ENCODE assay signal across 16 cellular contexts in genomic region chr3:42747581-42747980, GRCh38. TPM values are rescaled to one million over a fixed set of nuclear protein-coding genes. Genes with fewer than 3 reads are reported as not detected.
DNase-seq lines count a peak whose midpoint lies in the region; ATAC-seq and TF ChIP-seq lines count a peak whose summit lies in the region.
"Had no signal": no experiment of that assay in that cellular context is flagged by ENCODE, and none has a peak within 500 bp of the region (broad histone marks: within the 10 kb centered on the region; RNA-seq: fewer than 3 reads in every experiment).

No MANE protein-coding gene starts in this region.

- CTCF ChIA-PET in activated CD4-positive, alpha-beta memory T cell treated with anti-CD3 and anti-CD28 coated beads for 36 hours (lab: Charles Lee): interaction anchor here (0.8 to 1.5 kb wide), 2 partner anchors 165 to 203 kb away, joined by 3 read pairs; no protein-coding TSS in a partner anchor

- H3K27ac Mint-ChIP-seq in activated CD4-positive, alpha-beta memory T cell treated with anti-CD3 and anti-CD28 coated beads for 36 hours: no peak overlapping the region
- no peak overlapping the region for H3K27ac Mint-ChIP-seq in chondrocyte (ENCODE audit: unreplicated experiment)
- H3K27ac Mint-ChIP-seq: stimulated activated naive B cell treated with anti-CD40 and anti-IgM and Interleukin-4, amounts not matched to agents 10 μg/mL and 1 μg/mL and 100 μg/mL, for 72 hours had no signal

- no peaks in the 10 kb centered on the region for H3K27me3 Mint-ChIP-seq in activated CD4-positive, alpha-beta memory T cell treated with anti-CD3 and anti-CD28 coated beads for 36 hours
- H3K27me3 Mint-ChIP-seq in chondrocyte (ENCODE audit: low read depth): no peaks in the 10 kb centered on the region
- H3K27me3 Mint-ChIP-seq: stimulated activated naive B cell treated with anti-CD40 and anti-IgM and Interleukin-4, amounts not matched to agents 10 μg/mL and 1 μg/mL and 100 μg/mL, for 72 hours had no signal

- H3K4me3 Mint-ChIP-seq in activated CD4-positive, alpha-beta memory T cell treated with anti-CD3 and anti-CD28 coated beads for 36 hours: no peak overlapping the region
- H3K4me3 Mint-ChIP-seq in chondrocyte (ENCODE audit: unreplicated experiment): no peak overlapping the region
- H3K4me3 Mint-ChIP-seq: stimulated activated naive B cell treated with anti-CD40 and anti-IgM and Interleukin-4, amounts not matched to agents 10 μg/mL and 1 μg/mL and 100 μg/mL, for 72 hours had no signal

- H3K9me3 Mint-ChIP-seq in activated CD4-positive, alpha-beta memory T cell treated with anti-CD3 and anti-CD28 coated beads for 36 hours: no peaks in the 10 kb centered on the region
- H3K9me3 Mint-ChIP-seq in chondrocyte (ENCODE audit: low read depth): no peaks in the 10 kb centered on the region
- H3K9me3 Mint-ChIP-seq: stimulated activated naive B cell treated with anti-CD40 and anti-IgM and Interleukin-4, amounts not matched to agents 10 μg/mL and 1 μg/mL and 100 μg/mL, for 72 hours had no signal

- POLR2A ChIA-PET in activated CD4-positive, alpha-beta memory T cell treated with anti-CD3 and anti-CD28 coated beads for 36 hours (lab: Charles Lee): no interaction called here

- H3K27ac ChIP-seq in substantia nigra (ENCODE audit: low read depth, low read length, poor library complexity, severe bottlenecking): peak overlapping the region; percentile 93
- H3K27ac ChIP-seq: A549 had no signal

- H3K4me1 Mint-ChIP-seq in activated CD4-positive, alpha-beta memory T cell treated with anti-CD3 and anti-CD28 coated beads for 36 hours (ENCODE audit: low read depth): peaks cover 29% of the 10 kb centered on the region
- H3K4me1 Mint-ChIP-seq in chondrocyte (ENCODE audit: low read depth): peaks cover 10% of the 10 kb centered on the region

- ATAC-seq in esophagus mucosa: peak; percentile 85
- ATAC-seq: A549; GM12878; stimulated activated naive B cell treated with anti-CD40 and anti-IgM and Interleukin-4, amounts not matched to agents 10 μg/mL and 1 μg/mL and 100 μg/mL, for 72 hours had no signal

- DNase-seq in activated CD8-positive, alpha-beta memory T cell treated with anti-CD3 and anti-CD28 coated beads for 24 hours: peak; percentile 57
- DNase-seq in activated CD8-positive, alpha-beta memory T cell treated with anti-CD3 and anti-CD28 coated beads, Interleukin-2, amount 50 U/mL, for 4 hours: no peak
- DNase-seq in activated CD4-positive, alpha-beta memory T cell treated with anti-CD3 and anti-CD28 coated beads for 36 hours: peak; percentile 32
- DNase-seq in substantia nigra (lab: John Stamatoyannopoulos, UW): no peak
- DNase-seq in middle frontal gyrus (ENCODE audit: extremely low spot score, low spot score): no peak
- DNase-seq in NCI-H146 treated with DMSO at 0.1 percent for 48 hours (lab: John Stamatoyannopoulos, UW; ENCODE audit: unreplicated experiment): no peak
- DNase-seq in chondrocyte (ENCODE audit: low spot score): no peak
- DNase-seq: DMS53; kidney; NCI-H1417 treated with DMSO at 0.1 percent for 48 hours; NCI-H774; SK-N-SH; stimulated activated naive B cell treated with anti-CD40 and anti-IgM and Interleukin-4, amounts not matched to agents 10 μg/mL and 1 μg/mL and 100 μg/mL, for 72 hours had no signal

- H3K36me3 Mint-ChIP-seq in activated CD4-positive, alpha-beta memory T cell treated with anti-CD3 and anti-CD28 coated beads for 36 hours: no peaks in the 10 kb centered on the region
- H3K36me3 Mint-ChIP-seq in chondrocyte (ENCODE audit: low read depth): no peaks in the 10 kb centered on the region

- intact Hi-C loops in activated CD4-positive, alpha-beta memory T cell treated with anti-CD3 and anti-CD28 coated beads for 36 hours (cut with micrococcal nuclease): loop anchor here (5.0 kb wide), 1 partner anchor 190 kb away; no protein-coding TSS in a partner anchor

- TF ChIP-seq CTCF in chondrocyte (IDR thresholded peaks at IDR 0.05): no peak

RNA-seq across cellular contexts. Expression of gene CCDC13, which starts 25.5 kb away (rescaled TPM):
- total RNA-seq in activated CD4-positive, alpha-beta memory T cell treated with anti-CD3 and anti-CD28 coated beads for 36 hours: under 1 TPM in 1 of 2 experiments, not detected in 1; 0.76 TPM
- total RNA-seq in esophagus mucosa (not detected), chondrocyte (0.40 to 0.77 TPM in 2 of 3 replicates, not detected in the other)

RNA-seq across cellular contexts. Expression of gene HHATL, which starts 45.0 kb away (rescaled TPM):
- total RNA-seq in activated CD4-positive, alpha-beta memory T cell treated with anti-CD3 and anti-CD28 coated beads for 36 hours: not detected
- total RNA-seq in esophagus mucosa (not detected), chondrocyte (not detected in 3 replicates)
- total RNA-seq: GM12878, kidney had no signal

RNA-seq across cellular contexts. Expression of gene HIGD1A, which starts 56.7 kb away (rescaled TPM):
- 10 to 100 TPM; 63.7 to 68.4 TPM for total RNA-seq in activated CD4-positive, alpha-beta memory T cell treated with anti-CD3 and anti-CD28 coated beads for 36 hours
- total RNA-seq in esophagus mucosa: 114 TPM
- total RNA-seq in chondrocyte: 78.6 to 89.7 TPM (median 78.7 TPM) in 3 replicates

Comparison
In these comparisons a context has a peak if more than half of its experiments do, and no peak if none do; other contexts are left out.
1. DNase-seq: peak in activated CD8-positive, alpha-beta memory T cell treated with anti-CD3 and anti-CD28 coated beads for 24 hours (single experiment) and activated CD4-positive, alpha-beta memory T cell treated with anti-CD3 and anti-CD28 coated beads for 36 hours (single experiment); none in activated CD8-positive, alpha-beta memory T cell treated with anti-CD3 and anti-CD28 coated beads, Interleukin-2, amount 50 U/mL, for 4 hours (single experiment), substantia nigra (0 of 49), middle frontal gyrus (single experiment), NCI-H146 treated with DMSO at 0.1 percent for 48 hours (single experiment) and chondrocyte (single experiment).